ENCODE assay signal across 1 cellular context in the genomic region with DNA sequence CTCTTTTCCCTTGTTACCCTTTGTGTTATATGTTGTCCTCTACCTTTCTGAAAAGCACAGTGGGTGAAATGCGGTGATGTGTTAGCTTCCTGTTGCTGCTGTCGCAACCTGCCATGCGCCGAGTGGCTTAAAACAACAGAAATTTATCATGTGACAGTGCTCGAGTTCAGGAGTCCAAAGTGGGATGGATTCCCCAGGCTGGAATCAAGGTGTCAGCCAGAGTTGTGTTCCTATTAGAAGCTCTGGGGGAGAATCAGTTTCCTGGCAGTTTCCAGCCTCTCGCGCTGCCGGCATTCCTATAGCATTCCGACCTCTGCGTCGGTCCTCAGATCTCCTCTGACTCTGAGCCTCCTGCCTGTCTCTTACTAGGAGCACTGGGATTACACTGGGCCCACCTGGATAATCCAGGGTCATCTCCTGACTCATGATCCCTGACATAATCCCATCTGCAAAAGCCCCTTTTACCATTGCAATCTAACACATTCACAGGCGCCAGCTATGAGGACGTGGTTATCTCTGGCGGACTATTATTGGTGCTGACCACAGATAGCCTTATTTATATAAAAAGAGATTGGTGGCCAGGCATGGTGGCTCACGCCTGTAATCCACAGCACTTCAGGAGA.
TF ChIP-seq lines count a peak whose summit lies in the region.

No MANE protein-coding gene starts in this region.

TF ChIP-seq in HepG2, 621 proteins besides CTCF, POLR2A, EP300 and RAD21 (continued from another document and continues in another):
- TF ChIP-seq, protein P1, sequence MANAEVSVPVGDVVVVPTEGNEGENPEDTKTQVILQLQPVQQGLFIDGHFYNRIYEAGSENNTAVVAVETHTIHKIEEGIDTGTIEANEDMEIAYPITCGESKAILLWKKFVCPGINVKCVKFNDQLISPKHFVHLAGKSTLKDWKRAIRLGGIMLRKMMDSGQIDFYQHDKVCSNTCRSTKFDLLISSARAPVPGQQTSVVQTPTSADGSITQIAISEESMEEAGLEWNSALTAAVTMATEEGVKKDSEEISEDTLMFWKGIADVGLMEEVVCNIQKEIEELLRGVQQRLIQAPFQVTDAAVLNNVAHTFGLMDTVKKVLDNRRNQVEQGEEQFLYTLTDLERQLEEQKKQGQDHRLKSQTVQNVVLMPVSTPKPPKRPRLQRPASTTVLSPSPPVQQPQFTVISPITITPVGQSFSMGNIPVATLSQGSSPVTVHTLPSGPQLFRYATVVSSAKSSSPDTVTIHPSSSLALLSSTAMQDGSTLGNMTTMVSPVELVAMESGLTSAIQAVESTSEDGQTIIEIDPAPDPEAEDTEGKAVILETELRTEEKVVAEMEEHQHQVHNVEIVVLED (CRISPR knock-in tag; IDR thresholded peaks at IDR 0.05; ENCODE audit: borderline replicate concordance), result no peak; the same call in 1 of the 2 replicates
- TF ChIP-seq ZNF607 (CRISPR knock-in tag; IDR thresholded peaks at IDR 0.05; ENCODE audit: borderline replicate concordance) (0 out of 2 replicates have a peak, but pooled peaks have one; percentile 38), ZMYM4 (CRISPR knock-in tag; IDR thresholded peaks at IDR 0.05) (peak; percentile 86), RBAK (CRISPR knock-in tag; IDR thresholded peaks at IDR 0.05) (no peak), ZFP41 (CRISPR knock-in tag; IDR thresholded peaks at IDR 0.05; ENCODE audit: borderline replicate concordance) (no peak), PRMT3 (CRISPR knock-in tag; IDR thresholded peaks at IDR 0.05; ENCODE audit: borderline replicate concordance, low read depth) (no peak), KLF6 (CRISPR knock-in tag; IDR thresholded peaks at IDR 0.05) (0 out of 2 replicates have a peak, but pooled peaks have one; percentile 48), ZNF33A (CRISPR knock-in tag; IDR thresholded peaks at IDR 0.05; ENCODE audit: borderline replicate concordance) (no peak), ATM (IDR thresholded peaks at IDR 0.05; ENCODE audit: borderline replicate concordance) (no peak), ZNF672 (CRISPR knock-in tag; IDR thresholded peaks at IDR 0.05) (no peak), NFRKB (IDR thresholded peaks at IDR 0.05) (no peak), ISX (CRISPR knock-in tag; conservative IDR thresholded peaks at IDR 0.05) (no peak), MEF2D (CRISPR knock-in tag; IDR thresholded peaks at IDR 0.05) (no peak; the same call in 1 of the 2 replicates), STAT5B (CRISPR knock-in tag; IDR thresholded peaks at IDR 0.05) (no peak), HES4 (CRISPR knock-in tag; IDR thresholded peaks at IDR 0.05; ENCODE audit: borderline replicate concordance) (no peak), SRSF4 (IDR thresholded peaks at IDR 0.05; ENCODE audit: low read depth, low read length, poor library complexity, severe bottlenecking) (no peak), ZNF121 (CRISPR knock-in tag; IDR thresholded peaks at IDR 0.05) (no peak), YEATS2 (CRISPR knock-in tag; IDR thresholded peaks at IDR 0.05; ENCODE audit: borderline replicate concordance) (peak; percentile 81; the same call in 1 of the 2 replicates), HNRNPLL (IDR thresholded peaks at IDR 0.05; ENCODE audit: low read depth, low read length, poor library complexity, severe bottlenecking) (no peak), ZNF792 (CRISPR knock-in tag; IDR thresholded peaks at IDR 0.05) (no peak), THAP11 (CRISPR knock-in tag; IDR thresholded peaks at IDR 0.05) (0 out of 2 replicates have a peak, but pooled peaks have one; percentile 46), FIP1L1 (IDR thresholded peaks at IDR 0.05; ENCODE audit: borderline replicate concordance, insufficient read depth, low read depth, low read length) (no peak), RFX1 (IDR thresholded peaks at IDR 0.05) (no peak), ESRRA (CRISPR knock-in tag; IDR thresholded peaks at IDR 0.05; ENCODE audit: low read depth) (0 out of 2 replicates have a peak, but pooled peaks have one; percentile 22), PHF5A (CRISPR knock-in tag; IDR thresholded peaks at IDR 0.05; ENCODE audit: low read depth, unreplicated experiment) (no peak), ZZZ3 (CRISPR knock-in tag; IDR thresholded peaks at IDR 0.05; ENCODE audit: borderline replicate concordance) (peak; percentile 76; the same call in 1 of the 2 replicates), ZNF614 (CRISPR knock-in tag; IDR thresholded peaks at IDR 0.05; ENCODE audit: borderline replicate concordance) (peak; percentile 27; the same call in 1 of the 2 replicates)
- TF ChIP-seq, protein P2, sequence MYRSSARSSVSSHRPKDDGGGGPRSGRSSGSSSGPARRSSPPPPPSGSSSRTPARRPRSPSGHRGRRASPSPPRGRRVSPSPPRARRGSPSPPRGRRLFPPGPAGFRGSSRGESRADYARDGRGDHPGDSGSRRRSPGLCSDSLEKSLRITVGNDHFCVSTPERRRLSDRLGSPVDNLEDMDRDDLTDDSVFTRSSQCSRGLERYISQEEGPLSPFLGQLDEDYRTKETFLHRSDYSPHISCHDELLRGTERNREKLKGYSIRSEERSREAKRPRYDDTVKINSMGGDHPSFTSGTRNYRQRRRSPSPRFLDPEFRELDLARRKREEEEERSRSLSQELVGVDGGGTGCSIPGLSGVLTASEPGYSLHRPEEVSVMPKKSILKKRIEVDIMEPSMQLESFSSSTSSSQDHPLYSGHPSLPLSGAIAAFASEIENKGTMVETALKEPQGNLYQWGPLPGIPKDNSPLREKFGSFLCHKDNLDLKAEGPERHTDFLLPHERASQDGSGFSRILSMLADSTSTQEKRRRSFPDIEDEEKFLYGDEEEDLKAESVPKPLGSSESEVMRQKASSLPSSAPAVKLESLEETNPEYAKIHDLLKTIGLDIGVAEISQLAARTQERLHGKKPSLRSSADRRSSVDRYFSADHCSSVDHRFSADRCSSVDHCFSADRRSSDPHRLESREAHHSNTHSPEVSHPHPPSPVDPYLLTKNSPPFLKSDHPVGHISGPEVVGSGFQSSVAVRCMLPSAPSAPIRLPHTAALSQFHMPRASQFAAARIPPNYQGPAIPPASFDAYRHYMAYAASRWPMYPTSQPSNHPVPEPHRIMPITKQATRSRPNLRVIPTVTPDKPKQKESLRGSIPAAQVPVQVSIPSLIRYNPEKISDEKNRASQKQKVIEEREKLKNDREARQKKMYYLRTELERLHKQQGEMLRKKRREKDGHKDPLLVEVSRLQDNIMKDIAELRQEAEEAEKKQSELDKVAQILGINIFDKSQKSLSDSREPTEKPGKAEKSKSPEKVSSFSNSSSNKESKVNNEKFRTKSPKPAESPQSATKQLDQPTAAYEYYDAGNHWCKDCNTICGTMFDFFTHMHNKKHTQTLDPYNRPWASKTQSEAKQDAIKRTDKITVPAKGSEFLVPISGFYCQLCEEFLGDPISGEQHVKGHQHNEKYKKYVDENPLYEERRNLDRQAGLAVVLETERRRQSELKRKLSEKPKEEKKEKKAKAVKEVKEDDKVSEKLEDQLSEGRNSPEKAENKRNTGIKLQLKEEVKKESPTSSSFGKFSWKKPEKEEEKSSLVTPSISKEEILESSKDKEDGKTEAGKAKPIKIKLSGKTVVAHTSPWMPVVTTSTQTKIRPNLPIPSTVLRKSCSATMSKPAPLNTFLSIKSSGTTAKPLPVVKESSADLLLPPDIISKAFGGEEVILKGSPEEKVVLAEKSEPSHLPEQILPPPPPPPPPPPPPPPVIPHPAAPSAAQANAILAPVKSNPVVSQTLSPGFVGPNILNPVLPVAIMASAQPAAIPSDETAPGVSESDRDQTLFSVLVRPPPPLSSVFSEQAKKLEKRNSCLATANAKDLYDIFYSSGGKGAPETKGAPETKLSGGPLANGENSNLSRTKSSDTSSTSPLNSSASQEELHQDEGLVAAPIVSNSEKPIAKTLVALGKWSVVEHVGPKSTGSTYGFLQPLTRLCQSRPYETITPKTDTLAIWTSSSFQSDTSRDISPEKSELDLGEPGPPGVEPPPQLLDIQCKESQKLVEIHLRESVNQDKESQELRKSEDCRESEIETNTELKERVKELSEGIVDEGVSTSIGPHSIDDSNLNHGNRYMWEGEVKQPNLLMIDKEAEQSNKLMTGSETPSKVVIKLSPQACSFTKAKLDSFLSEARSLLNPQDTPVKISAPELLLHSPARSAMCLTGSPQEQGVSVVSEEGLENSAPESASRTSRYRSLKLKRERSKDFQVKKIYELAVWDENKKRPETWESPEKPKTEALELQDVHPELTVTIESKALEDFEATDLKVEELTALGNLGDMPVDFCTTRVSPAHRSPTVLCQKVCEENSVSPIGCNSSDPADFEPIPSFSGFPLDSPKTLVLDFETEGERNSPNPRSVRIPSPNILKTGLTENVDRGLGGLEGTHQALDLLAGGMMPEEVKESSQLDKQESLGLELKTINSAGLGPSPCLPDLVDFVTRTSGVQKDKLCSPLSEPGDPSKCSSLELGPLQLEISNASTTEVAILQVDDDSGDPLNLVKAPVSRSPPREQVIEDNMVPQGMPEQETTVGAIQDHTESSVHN (CRISPR knock-in tag; IDR thresholded peaks at IDR 0.05), result no peak
- TF ChIP-seq, protein P3, sequence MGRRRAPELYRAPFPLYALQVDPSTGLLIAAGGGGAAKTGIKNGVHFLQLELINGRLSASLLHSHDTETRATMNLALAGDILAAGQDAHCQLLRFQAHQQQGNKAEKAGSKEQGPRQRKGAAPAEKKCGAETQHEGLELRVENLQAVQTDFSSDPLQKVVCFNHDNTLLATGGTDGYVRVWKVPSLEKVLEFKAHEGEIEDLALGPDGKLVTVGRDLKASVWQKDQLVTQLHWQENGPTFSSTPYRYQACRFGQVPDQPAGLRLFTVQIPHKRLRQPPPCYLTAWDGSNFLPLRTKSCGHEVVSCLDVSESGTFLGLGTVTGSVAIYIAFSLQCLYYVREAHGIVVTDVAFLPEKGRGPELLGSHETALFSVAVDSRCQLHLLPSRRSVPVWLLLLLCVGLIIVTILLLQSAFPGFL (CRISPR knock-in tag; IDR thresholded peaks at IDR 0.05), result no peak
- TF ChIP-seq, protein P4, sequence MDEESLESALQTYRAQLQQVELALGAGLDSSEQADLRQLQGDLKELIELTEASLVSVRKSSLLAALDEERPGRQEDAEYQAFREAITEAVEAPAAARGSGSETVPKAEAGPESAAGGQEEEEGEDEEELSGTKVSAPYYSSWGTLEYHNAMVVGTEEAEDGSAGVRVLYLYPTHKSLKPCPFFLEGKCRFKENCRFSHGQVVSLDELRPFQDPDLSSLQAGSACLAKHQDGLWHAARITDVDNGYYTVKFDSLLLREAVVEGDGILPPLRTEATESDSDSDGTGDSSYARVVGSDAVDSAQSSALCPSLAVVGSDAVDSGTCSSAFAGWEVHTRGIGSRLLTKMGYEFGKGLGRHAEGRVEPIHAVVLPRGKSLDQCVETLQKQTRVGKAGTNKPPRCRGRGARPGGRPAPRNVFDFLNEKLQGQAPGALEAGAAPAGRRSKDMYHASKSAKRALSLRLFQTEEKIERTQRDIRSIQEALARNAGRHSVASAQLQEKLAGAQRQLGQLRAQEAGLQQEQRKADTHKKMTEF (CRISPR knock-in tag; IDR thresholded peaks at IDR 0.05), result peak; percentile 87
- TF ChIP-seq, protein P5, sequence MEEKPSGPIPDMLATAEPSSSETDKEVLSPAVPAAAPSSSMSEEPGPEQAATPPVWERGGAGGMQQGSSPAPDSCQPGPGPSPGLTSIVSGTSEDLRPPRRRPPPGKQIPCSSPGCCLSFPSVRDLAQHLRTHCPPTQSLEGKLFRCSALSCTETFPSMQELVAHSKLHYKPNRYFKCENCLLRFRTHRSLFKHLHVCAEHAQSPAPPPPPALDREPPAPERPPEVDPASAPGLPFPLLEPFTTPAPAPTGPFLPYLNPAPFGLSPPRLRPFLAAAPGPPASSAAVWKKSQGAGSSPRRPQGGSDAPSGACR (CRISPR knock-in tag; IDR thresholded peaks at IDR 0.05), result no peak
- TF ChIP-seq, protein P6, sequence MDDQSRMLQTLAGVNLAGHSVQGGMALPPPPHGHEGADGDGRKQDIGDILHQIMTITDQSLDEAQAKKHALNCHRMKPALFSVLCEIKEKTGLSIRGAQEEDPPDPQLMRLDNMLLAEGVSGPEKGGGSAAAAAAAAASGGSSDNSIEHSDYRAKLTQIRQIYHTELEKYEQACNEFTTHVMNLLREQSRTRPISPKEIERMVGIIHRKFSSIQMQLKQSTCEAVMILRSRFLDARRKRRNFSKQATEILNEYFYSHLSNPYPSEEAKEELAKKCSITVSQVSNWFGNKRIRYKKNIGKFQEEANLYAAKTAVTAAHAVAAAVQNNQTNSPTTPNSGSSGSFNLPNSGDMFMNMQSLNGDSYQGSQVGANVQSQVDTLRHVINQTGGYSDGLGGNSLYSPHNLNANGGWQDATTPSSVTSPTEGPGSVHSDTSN (CRISPR knock-in tag; IDR thresholded peaks at IDR 0.05; ENCODE audit: borderline replicate concordance), result no peak
- TF ChIP-seq, protein P7, sequence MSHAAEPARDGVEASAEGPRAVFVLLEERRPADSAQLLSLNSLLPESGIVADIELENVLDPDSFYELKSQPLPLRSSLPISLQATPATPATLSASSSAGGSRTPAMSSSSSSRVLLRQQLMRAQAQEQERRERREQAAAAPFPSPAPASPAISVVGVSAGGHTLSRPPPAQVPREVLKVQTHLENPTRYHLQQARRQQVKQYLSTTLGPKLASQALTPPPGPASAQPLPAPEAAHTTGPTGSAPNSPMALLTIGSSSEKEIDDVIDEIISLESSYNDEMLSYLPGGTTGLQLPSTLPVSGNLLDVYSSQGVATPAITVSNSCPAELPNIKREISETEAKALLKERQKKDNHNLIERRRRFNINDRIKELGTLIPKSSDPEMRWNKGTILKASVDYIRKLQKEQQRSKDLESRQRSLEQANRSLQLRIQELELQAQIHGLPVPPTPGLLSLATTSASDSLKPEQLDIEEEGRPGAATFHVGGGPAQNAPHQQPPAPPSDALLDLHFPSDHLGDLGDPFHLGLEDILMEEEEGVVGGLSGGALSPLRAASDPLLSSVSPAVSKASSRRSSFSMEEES (CRISPR knock-in tag; IDR thresholded peaks at IDR 0.05), result peak; percentile 100
- TF ChIP-seq, protein P8, sequence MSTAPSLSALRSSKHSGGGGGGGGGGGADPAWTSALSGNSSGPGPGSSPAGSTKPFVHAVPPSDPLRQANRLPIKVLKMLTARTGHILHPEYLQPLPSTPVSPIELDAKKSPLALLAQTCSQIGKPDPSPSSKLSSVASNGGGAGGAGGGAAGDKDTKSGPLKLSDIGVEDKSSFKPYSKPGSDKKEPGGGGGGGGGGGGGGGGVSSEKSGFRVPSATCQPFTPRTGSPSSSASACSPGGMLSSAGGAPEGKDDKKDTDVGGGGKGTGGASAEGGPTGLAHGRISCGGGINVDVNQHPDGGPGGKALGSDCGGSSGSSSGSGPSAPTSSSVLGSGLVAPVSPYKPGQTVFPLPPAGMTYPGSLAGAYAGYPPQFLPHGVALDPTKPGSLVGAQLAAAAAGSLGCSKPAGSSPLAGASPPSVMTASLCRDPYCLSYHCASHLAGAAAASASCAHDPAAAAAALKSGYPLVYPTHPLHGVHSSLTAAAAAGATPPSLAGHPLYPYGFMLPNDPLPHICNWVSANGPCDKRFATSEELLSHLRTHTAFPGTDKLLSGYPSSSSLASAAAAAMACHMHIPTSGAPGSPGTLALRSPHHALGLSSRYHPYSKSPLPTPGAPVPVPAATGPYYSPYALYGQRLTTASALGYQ (CRISPR knock-in tag; IDR thresholded peaks at IDR 0.05), result no peak
- TF ChIP-seq, protein P9, sequence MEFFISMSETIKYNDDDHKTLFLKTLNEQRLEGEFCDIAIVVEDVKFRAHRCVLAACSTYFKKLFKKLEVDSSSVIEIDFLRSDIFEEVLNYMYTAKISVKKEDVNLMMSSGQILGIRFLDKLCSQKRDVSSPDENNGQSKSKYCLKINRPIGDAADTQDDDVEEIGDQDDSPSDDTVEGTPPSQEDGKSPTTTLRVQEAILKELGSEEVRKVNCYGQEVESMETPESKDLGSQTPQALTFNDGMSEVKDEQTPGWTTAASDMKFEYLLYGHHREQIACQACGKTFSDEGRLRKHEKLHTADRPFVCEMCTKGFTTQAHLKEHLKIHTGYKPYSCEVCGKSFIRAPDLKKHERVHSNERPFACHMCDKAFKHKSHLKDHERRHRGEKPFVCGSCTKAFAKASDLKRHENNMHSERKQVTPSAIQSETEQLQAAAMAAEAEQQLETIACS (CRISPR knock-in tag; IDR thresholded peaks at IDR 0.05), result no peak
